In genomic region chr19:58213075-58213369, GRCh38 we compare ENCODE assay signal across 22 cellular contexts. TPM values are rescaled to one million over a fixed set of nuclear protein-coding genes. Genes with fewer than 3 reads are reported as not detected.
DNase-seq lines count a peak whose midpoint lies in the region; ATAC-seq and TF ChIP-seq lines count a peak whose summit lies in the region.
"Had no signal": no experiment of that assay in that cellular context is flagged by ENCODE, and none has a peak within 500 bp of the region (broad histone marks: within the 10 kb centered on the region; RNA-seq: fewer than 3 reads in every experiment).

No MANE protein-coding gene starts in this region.

- H3K27ac ChIP-seq in BLaER1 treated with 17β-estradiol and CSF1 and Interleukin-3, amounts not matched to agents 10 nM and 100 nM = no peak overlapping the region
- H3K27ac ChIP-seq in HCT116 (ENCODE audit: low read depth, low read length) (no peak overlapping the region), coronary artery (no peak overlapping the region), osteoblast (ENCODE audit: low read depth, low read length) (no peak overlapping the region), prostate gland (no peak overlapping the region)
- H3K27ac ChIP-seq: SJSA1 had no signal

- no peak overlapping the region for H2AFZ ChIP-seq in HCT116 (ENCODE audit: low read depth, low read length, poor library complexity, severe bottlenecking)
- no peak overlapping the region for H2AFZ ChIP-seq in osteoblast (ENCODE audit: low read length)
- H2AFZ ChIP-seq: GM23338 had no signal

- H4K20me1 ChIP-seq in BLaER1 treated with 17β-estradiol and CSF1 and Interleukin-3, amounts not matched to agents 10 nM and 100 nM = no peaks in the 10 kb centered on the region
- no peaks in the 10 kb centered on the region for H4K20me1 ChIP-seq in HCT116 (ENCODE audit: insufficient read depth)
- H4K20me1 ChIP-seq in osteoblast (ENCODE audit: insufficient read depth, low read length) = no peaks in the 10 kb centered on the region

- H3K36me3 ChIP-seq in BLaER1 treated with 17β-estradiol and CSF1 and Interleukin-3, amounts not matched to agents 10 nM and 100 nM = peaks cover 63 to 73% (median 70%) of the 10 kb centered on the region in 11 experiments
- peaks cover 0 to 24% of the 10 kb centered on the region in 2 experiments; a peak in 2 of 4 replicates for H3K36me3 ChIP-seq in HCT116 (ENCODE audit: control insufficient read depth in 1 of 2, insufficient read depth in 2 of 2, low read length in 2 of 2)
- peaks cover 47% of the 10 kb centered on the region for H3K36me3 ChIP-seq in osteoblast (ENCODE audit: insufficient read depth, low read length)
- H3K36me3 ChIP-seq in prostate gland = peaks cover 30 to 47% of the 10 kb centered on the region in 2 donors

- BruUV-seq in HCT116 (replicated peaks; lab: Mats Ljungman, UMichigan) = no TSS peak

- peaks cover 92 to 100% (median 99%) of the 10 kb centered on the region in 11 experiments for H3K9me3 ChIP-seq in BLaER1 treated with 17β-estradiol and CSF1 and Interleukin-3, amounts not matched to agents 10 nM and 100 nM (replicated peaks in 1 of 11)
- H3K9me3 ChIP-seq in HCT116 (ENCODE audit: control insufficient read depth in 1 of 2, insufficient read depth in 1 of 2, low read depth in 1 of 2, low read length in 2 of 2) = peaks cover 31 to 46% of the 10 kb centered on the region in 2 experiments; a peak in 3 of 4 replicates
- peaks cover 63% of the 10 kb centered on the region for H3K9me3 ChIP-seq in osteoblast (ENCODE audit: low read depth, low read length)
- peaks cover 16% of the 10 kb centered on the region for H3K9me3 ChIP-seq in prostate gland

- TF ChIP-seq RAD21 in HCT116 (IDR thresholded peaks at IDR 0.05; ENCODE audit: low read depth) = no peak

- no peaks in the 10 kb centered on the region for H3K79me2 ChIP-seq in HCT116 (ENCODE audit: insufficient read depth, low read length)
- H3K79me2 ChIP-seq in osteoblast (ENCODE audit: insufficient read depth, low read length) = no peaks in the 10 kb centered on the region

- no peak for TF ChIP-seq POLR2A in HCT116 (IDR thresholded peaks at IDR 0.05; ENCODE audit: borderline replicate concordance, extremely low read depth, insufficient read depth, insufficient read length)
- no peak for TF ChIP-seq POLR2A in prostate gland (IDR thresholded peaks at IDR 0.05)

- no peaks in the 10 kb centered on the region for H3K4me1 ChIP-seq in BLaER1 treated with 17β-estradiol and CSF1 and Interleukin-3, amounts not matched to agents 10 nM and 100 nM
- H3K4me1 ChIP-seq in HCT116 (ENCODE audit: control insufficient read depth in 1 of 2, insufficient read depth in 2 of 2, low read length in 2 of 2) (no peaks in the 10 kb centered on the region), osteoblast (ENCODE audit: insufficient read depth, low read length) (no peaks in the 10 kb centered on the region), prostate gland (replicated peaks) (no peaks in the 10 kb centered on the region)
- H3K4me1 ChIP-seq: SJSA1 had no signal

- peak overlapping the region in 7 of 10 experiments; percentile 19 to 54 (median 30); a peak in 9 of 20 replicates for H3K4me3 ChIP-seq in BLaER1 treated with 17β-estradiol and CSF1 and Interleukin-3, amounts not matched to agents 10 nM and 100 nM
- H3K4me3 ChIP-seq in HCT116 (replicated peaks in 1 of 2; ENCODE audit: low read depth in 1 of 2, low read length in 2 of 2) (no peak overlapping the region), coronary artery (peak overlapping the region; percentile 38), osteoblast (ENCODE audit: insufficient read depth, low read length) (peak overlapping the region; percentile 14), prostate gland (no peak overlapping the region)
- H3K4me3 ChIP-seq: GM12878, GM23338, MG63, SJSA1 had no signal

- H3K4me2 ChIP-seq in BLaER1 treated with 17β-estradiol and CSF1 and Interleukin-3, amounts not matched to agents 10 nM and 100 nM = no peak overlapping the region
- H3K4me2 ChIP-seq in HCT116 (ENCODE audit: low read length) (no peak overlapping the region), osteoblast (ENCODE audit: insufficient read depth, low read length) (no peak overlapping the region)
- H3K4me2 ChIP-seq: GM23338 had no signal

- H3K9me2 ChIP-seq in HCT116 (ENCODE audit: insufficient read depth) = no peaks in the 10 kb centered on the region

- no peak for ATAC-seq in HCT116
- ATAC-seq: GM12878, GM23338 had no signal

- H3K27me3 ChIP-seq in BLaER1 treated with 17β-estradiol and CSF1 and Interleukin-3, amounts not matched to agents 10 nM and 100 nM = peaks cover 0 to 4% (median 0%) of the 10 kb centered on the region in 11 experiments; a peak in 1 of 22 replicates
- no peaks in the 10 kb centered on the region for H3K27me3 ChIP-seq in HCT116 (ENCODE audit: insufficient read depth, low read length)
- H3K27me3 ChIP-seq in osteoblast (ENCODE audit: insufficient read depth, low read length) = no peaks in the 10 kb centered on the region
- no peaks in the 10 kb centered on the region for H3K27me3 ChIP-seq in prostate gland (replicated peaks; ENCODE audit: insufficient read depth)
- H3K27me3 ChIP-seq: MG63, SJSA1 had no signal

- POLR2A ChIA-PET in HCT116 (lab: Charles Lee) = no interaction called here

- RAD21 ChIA-PET in HCT116 (lab: Charles Lee; ENCODE audit: low non-redundant PET in 1 of 2, low total read pairs in 2 of 2, uncharacterized antibody in 2 of 2, unreplicated experiment in 2 of 2) = no interaction called here

- CTCF ChIA-PET in HCT116 (lab: Charles Lee) = no interaction called here

- H3K9ac ChIP-seq in BLaER1 treated with 17β-estradiol and CSF1 and Interleukin-3, amounts not matched to agents 10 nM and 100 nM = no peak overlapping the region
- H3K9ac ChIP-seq in HCT116 (ENCODE audit: low read length) = no peak overlapping the region

- intact Hi-C loops in HCT116 (cut with micrococcal nuclease) = no loop called here
- intact Hi-C loops in prostate gland (cut with DNase I) = no loop called here

- DNase-seq in HCT116 (ENCODE audit: low read depth, low spot score) = no peak
- DNase-seq in coronary artery (ENCODE audit: low spot score) = no peak
- DNase-seq in osteoblast (ENCODE audit: insufficient read length, low spot score, missing footprints) = no peak
- DNase-seq in NCI-H1436 (lab: John Stamatoyannopoulos, UW) = no peak
- DNase-seq in NCI-H146 (lab: John Stamatoyannopoulos, UW) = no peak
- no peak for DNase-seq in prostate gland (ENCODE audit: low spot score)
- DNase-seq in T-helper 2 cell = no peak
- DNase-seq: GDM1, H9, KBM-7, MG63, NCI-H1105 treated with DMSO at 0.1 percent for 48 hours, NCI-H1694, NCI-H2029 treated with DMSO at 0.1 percent for 48 hours, NCI-H446 treated with DMSO at 0.1 percent for 48 hours, NCI-H526, Right ventricle myocardium superior, RPMI8226 had no signal

- no peak for TF ChIP-seq CTCF in HCT116 (IDR thresholded peaks at IDR 0.05 in 2 of 3, conservative IDR thresholded peaks at IDR 0.05 in 1 of 3; ENCODE audit: borderline replicate concordance in 1 of 3, insufficient read depth in 1 of 3, low read depth in 2 of 3, low read length in 2 of 3)
- no peak for TF ChIP-seq CTCF in coronary artery (IDR thresholded peaks at IDR 0.05)
- no peak for TF ChIP-seq CTCF in osteoblast (IDR thresholded peaks at IDR 0.05; ENCODE audit: extremely low read depth, low read depth, low read length)
- TF ChIP-seq CTCF in prostate gland (IDR thresholded peaks at IDR 0.05) = no peak

- 96% methylated on average over 1 of the region's 1 CpG for WGBS in prostate gland

TF ChIP-seq in HCT116, 20 proteins besides CTCF, POLR2A, EP300 and RAD21:
- TF ChIP-seq, protein P1, sequence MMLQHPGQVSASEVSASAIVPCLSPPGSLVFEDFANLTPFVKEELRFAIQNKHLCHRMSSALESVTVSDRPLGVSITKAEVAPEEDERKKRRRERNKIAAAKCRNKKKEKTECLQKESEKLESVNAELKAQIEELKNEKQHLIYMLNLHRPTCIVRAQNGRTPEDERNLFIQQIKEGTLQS (IDR thresholded peaks at IDR 0.05) = no peak
- TF ChIP-seq ZNF274 (IDR thresholded peaks at IDR 0.05; ENCODE audit: low read depth, low read length) = 0 out of 2 replicates have a peak, but pooled peaks have one; percentile 36

RNA-seq across cellular contexts. Expression of gene ZNF544, which starts 15.7 kb away (rescaled TPM):
- total RNA-seq in HCT116 (2021; ENCODE audit: unreplicated experiment) (46.3 TPM), osteoblast (22.1 and 32.9 TPM in 2 replicates), prostate gland (10 to 100 TPM; 56.9 to 87.4 TPM)
- 22.0 and 36.2 TPM in 2 replicates for polyA plus RNA-seq in HCT116 (2012)

RNA-seq across cellular contexts. Expression of gene ZNF274, which starts 30.2 kb away (rescaled TPM):
- total RNA-seq in HCT116 (2021; ENCODE audit: unreplicated experiment) (7.8 TPM), osteoblast (10.9 and 11.2 TPM in 2 replicates), prostate gland (10 to 100 TPM; 34.5 to 34.7 TPM)
- 8.0 and 10.1 TPM in 2 replicates for polyA plus RNA-seq in HCT116 (2012)

Comparison
In these comparisons a context has a peak if more than half of its experiments do, and no peak if none do; other contexts are left out.
1. H3K4me3 ChIP-seq: peak in BLaER1 treated with 17β-estradiol and CSF1 and Interleukin-3, amounts not matched to agents 10 nM and 100 nM (7 of 10), coronary artery (single experiment) and osteoblast (single experiment); none in HCT116 (0 of 2) and prostate gland (0 of 2).